ENCODE assay signal across 1 cellular context in the genomic region with DNA sequence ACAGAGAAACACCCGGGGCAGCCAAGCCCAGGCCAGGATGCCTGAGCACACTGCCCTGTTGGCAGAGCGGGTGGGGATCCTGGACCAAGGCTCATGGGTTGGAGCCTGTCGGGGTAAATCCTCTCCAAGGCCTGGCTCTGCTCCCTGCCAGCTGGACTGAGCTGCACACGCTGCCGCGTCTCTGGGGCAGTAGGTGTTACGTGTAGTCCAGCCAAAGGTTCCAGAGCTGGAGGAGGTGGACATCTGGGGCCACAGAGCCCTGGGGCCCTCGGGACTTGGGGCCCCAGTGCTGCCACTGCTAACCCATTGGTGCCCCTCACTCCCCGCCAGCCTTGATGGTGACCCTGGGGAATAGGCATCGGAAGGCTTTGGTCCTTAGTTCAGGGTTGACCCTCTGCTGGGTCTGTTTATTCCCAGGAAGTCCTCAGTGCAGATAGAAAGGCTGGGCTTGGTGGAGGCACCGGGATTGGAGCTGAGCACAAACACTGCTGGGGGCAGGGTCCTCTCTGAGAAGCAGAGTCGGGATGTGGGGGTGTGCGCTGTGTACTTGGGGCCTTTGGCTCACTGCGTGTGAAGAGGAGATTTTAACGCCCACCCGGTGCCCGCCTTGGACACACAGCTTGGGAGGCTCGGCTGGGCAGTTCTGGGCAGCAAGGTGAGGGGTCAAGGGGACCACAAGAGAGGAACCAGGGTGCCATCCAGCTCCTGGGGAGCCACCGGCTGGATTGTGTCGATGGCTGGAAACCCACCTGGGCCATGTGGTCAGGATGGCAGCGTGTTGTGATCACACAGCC.
TF ChIP-seq lines count a peak whose summit lies in the region.

No MANE protein-coding gene starts in this region.

TF ChIP-seq in HepG2, 621 proteins besides CTCF, POLR2A, EP300 and RAD21 (continues in another document):
- TF ChIP-seq IKZF1 (IDR thresholded peaks at IDR 0.05) (no peak), ZBTB7B (CRISPR knock-in tag; IDR thresholded peaks at IDR 0.05) (peak; percentile 66), SOX13 (IDR thresholded peaks at IDR 0.05) (no peak), SOX13 (CRISPR knock-in tag; conservative IDR thresholded peaks at IDR 0.05 in 1 of 2, IDR thresholded peaks at IDR 0.05 in 1 of 2) (no peak; a peak in 1 of 4 replicates), ZNF607 (CRISPR knock-in tag; IDR thresholded peaks at IDR 0.05; ENCODE audit: borderline replicate concordance) (peak; percentile 64; the same call in 1 of the 2 replicates), HNF4G (IDR thresholded peaks at IDR 0.05; ENCODE audit: borderline replicate concordance, low read depth, low read length) (no peak), HNF4G (CRISPR knock-in tag; IDR thresholded peaks at IDR 0.05; ENCODE audit: borderline replicate concordance, low read depth) (peak; percentile 65; the same call in 1 of the 2 replicates), FOXP4 (CRISPR knock-in tag; IDR thresholded peaks at IDR 0.05) (peak; percentile 44; the same call in 1 of the 2 replicates), AGO1 (IDR thresholded peaks at IDR 0.05; ENCODE audit: low read depth, low read length, poor library complexity, severe bottlenecking) (peak; percentile 17), ZFP90 (CRISPR knock-in tag; IDR thresholded peaks at IDR 0.05; ENCODE audit: borderline replicate concordance) (no peak), PAXIP1 (CRISPR knock-in tag; conservative IDR thresholded peaks at IDR 0.05) (peak; percentile 82), ZFP37 (CRISPR knock-in tag; IDR thresholded peaks at IDR 0.05; ENCODE audit: borderline replicate concordance) (no peak), ZNF282 (IDR thresholded peaks at IDR 0.05; ENCODE audit: partially characterized antibody) (no peak), SAP130 (CRISPR knock-in tag; IDR thresholded peaks at IDR 0.05; ENCODE audit: low read depth) (0 out of 2 replicates have a peak, but pooled peaks have one; percentile 58), PRMT3 (CRISPR knock-in tag; IDR thresholded peaks at IDR 0.05; ENCODE audit: borderline replicate concordance, low read depth) (no peak), PCBP2 (optimal IDR thresholded peaks at IDR 0.05; ENCODE audit: low read depth, low read length, poor library complexity, severe bottlenecking) (no peak), HDAC1 (CRISPR knock-in tag; IDR thresholded peaks at IDR 0.05) (peak; percentile 54; the same call in 1 of the 2 replicates), SMC3 (IDR thresholded peaks at IDR 0.05; ENCODE audit: low read length) (no peak), ATAD3A (CRISPR knock-in tag; IDR thresholded peaks at IDR 0.05) (no peak), ZSCAN31 (CRISPR knock-in tag; IDR thresholded peaks at IDR 0.05; ENCODE audit: low read depth) (0 out of 2 replicates have a peak, but pooled peaks have one; percentile 13), XRCC5 (optimal IDR thresholded peaks at IDR 0.05; ENCODE audit: low read length) (no peak), ASH2L (IDR thresholded peaks at IDR 0.05; ENCODE audit: insufficient read length, low read depth, low read length) (no peak), ZMAT3 (CRISPR knock-in tag; conservative IDR thresholded peaks at IDR 0.05) (peak; percentile 75), SP2 (CRISPR knock-in tag; IDR thresholded peaks at IDR 0.05) (no peak), ZNF605 (CRISPR knock-in tag; IDR thresholded peaks at IDR 0.05) (peak; percentile 50; the same call in 1 of the 2 replicates), RBM22 (optimal IDR thresholded peaks at IDR 0.05; ENCODE audit: low read length) (no peak), SAFB2 (CRISPR knock-in tag; IDR thresholded peaks at IDR 0.05; ENCODE audit: borderline replicate concordance, low read depth) (no peak), MTF1 (CRISPR knock-in tag; IDR thresholded peaks at IDR 0.05) (no peak), ZBTB46 (CRISPR knock-in tag; IDR thresholded peaks at IDR 0.05; ENCODE audit: borderline replicate concordance) (0 out of 2 replicates have a peak, but pooled peaks have one; percentile 3), ZNF788 (CRISPR knock-in tag; IDR thresholded peaks at IDR 0.05; ENCODE audit: borderline replicate concordance) (0 out of 2 replicates have a peak, but pooled peaks have one; percentile 60), PPARG (CRISPR knock-in tag; conservative IDR thresholded peaks at IDR 0.05) (peak; percentile 55), ZNF383 (CRISPR knock-in tag; IDR thresholded peaks at IDR 0.05; ENCODE audit: borderline replicate concordance) (0 out of 2 replicates have a peak, but pooled peaks have one; percentile 1), ZNF7 (CRISPR knock-in tag; IDR thresholded peaks at IDR 0.05) (no peak)
- TF ChIP-seq, protein P1, sequence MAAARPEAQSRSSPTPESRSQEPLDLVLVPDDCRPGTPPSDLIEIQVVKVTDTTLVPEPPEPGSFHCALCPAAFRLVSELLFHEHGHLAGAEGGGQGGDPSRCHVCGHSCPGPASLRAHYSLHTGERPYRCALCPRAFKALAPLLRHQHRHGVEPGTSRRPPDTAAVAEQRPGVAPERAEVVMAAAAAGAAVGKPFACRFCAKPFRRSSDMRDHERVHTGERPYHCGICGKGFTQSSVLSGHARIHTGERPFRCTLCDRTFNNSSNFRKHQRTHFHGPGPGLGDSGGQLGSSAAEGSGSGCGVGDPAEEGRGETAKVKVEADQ (CRISPR knock-in tag; IDR thresholded peaks at IDR 0.05; ENCODE audit: borderline replicate concordance), result 0 out of 2 replicates have a peak, but pooled peaks have one; percentile 30
- TF ChIP-seq, protein P2, sequence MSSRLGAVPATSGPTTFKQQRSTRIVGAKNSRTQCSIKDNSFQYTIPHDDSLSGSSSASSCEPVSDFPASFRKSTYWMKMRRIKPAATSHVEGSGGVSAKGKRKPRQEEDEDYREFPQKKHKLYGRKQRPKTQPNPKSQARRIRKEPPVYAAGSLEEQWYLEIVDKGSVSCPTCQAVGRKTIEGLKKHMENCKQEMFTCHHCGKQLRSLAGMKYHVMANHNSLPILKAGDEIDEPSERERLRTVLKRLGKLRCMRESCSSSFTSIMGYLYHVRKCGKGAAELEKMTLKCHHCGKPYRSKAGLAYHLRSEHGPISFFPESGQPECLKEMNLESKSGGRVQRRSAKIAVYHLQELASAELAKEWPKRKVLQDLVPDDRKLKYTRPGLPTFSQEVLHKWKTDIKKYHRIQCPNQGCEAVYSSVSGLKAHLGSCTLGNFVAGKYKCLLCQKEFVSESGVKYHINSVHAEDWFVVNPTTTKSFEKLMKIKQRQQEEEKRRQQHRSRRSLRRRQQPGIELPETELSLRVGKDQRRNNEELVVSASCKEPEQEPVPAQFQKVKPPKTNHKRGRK (CRISPR knock-in tag; IDR thresholded peaks at IDR 0.05), result 0 out of 2 replicates have a peak, but pooled peaks have one; percentile 38
- TF ChIP-seq, protein P3, sequence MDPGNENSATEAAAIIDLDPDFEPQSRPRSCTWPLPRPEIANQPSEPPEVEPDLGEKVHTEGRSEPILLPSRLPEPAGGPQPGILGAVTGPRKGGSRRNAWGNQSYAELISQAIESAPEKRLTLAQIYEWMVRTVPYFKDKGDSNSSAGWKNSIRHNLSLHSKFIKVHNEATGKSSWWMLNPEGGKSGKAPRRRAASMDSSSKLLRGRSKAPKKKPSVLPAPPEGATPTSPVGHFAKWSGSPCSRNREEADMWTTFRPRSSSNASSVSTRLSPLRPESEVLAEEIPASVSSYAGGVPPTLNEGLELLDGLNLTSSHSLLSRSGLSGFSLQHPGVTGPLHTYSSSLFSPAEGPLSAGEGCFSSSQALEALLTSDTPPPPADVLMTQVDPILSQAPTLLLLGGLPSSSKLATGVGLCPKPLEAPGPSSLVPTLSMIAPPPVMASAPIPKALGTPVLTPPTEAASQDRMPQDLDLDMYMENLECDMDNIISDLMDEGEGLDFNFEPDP (CRISPR knock-in tag; conservative IDR thresholded peaks at IDR 0.05), result no peak
- TF ChIP-seq, protein P4, sequence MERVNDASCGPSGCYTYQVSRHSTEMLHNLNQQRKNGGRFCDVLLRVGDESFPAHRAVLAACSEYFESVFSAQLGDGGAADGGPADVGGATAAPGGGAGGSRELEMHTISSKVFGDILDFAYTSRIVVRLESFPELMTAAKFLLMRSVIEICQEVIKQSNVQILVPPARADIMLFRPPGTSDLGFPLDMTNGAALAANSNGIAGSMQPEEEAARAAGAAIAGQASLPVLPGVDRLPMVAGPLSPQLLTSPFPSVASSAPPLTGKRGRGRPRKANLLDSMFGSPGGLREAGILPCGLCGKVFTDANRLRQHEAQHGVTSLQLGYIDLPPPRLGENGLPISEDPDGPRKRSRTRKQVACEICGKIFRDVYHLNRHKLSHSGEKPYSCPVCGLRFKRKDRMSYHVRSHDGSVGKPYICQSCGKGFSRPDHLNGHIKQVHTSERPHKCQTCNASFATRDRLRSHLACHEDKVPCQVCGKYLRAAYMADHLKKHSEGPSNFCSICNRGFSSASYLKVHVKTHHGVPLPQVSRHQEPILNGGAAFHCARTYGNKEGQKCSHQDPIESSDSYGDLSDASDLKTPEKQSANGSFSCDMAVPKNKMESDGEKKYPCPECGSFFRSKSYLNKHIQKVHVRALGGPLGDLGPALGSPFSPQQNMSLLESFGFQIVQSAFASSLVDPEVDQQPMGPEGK (CRISPR knock-in tag; IDR thresholded peaks at IDR 0.05), result peak; percentile 48
- TF ChIP-seq, protein P5, sequence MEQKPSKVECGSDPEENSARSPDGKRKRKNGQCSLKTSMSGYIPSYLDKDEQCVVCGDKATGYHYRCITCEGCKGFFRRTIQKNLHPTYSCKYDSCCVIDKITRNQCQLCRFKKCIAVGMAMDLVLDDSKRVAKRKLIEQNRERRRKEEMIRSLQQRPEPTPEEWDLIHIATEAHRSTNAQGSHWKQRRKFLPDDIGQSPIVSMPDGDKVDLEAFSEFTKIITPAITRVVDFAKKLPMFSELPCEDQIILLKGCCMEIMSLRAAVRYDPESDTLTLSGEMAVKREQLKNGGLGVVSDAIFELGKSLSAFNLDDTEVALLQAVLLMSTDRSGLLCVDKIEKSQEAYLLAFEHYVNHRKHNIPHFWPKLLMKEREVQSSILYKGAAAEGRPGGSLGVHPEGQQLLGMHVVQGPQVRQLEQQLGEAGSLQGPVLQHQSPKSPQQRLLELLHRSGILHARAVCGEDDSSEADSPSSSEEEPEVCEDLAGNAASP (CRISPR knock-in tag; IDR thresholded peaks at IDR 0.05; ENCODE audit: borderline replicate concordance), result no peak
